Comparison of ENCODE assay signal across 27 cellular contexts in genomic region chr10:87634311-87634710, GRCh38.
"Had no signal": no experiment of that assay in that cellular context is flagged by ENCODE, and none has a peak within 500 bp of the region (broad histone marks: within the 10 kb centered on the region; RNA-seq: fewer than 3 reads in every experiment).

No MANE protein-coding gene starts in this region.

- H3K36me3 ChIP-seq: gastroesophageal sphincter, pancreas, stomach, suprapubic skin, tibial nerve had no signal

- H3K9me3 ChIP-seq: gastroesophageal sphincter, mucosa of descending colon, pancreas, psoas muscle, stomach, suprapubic skin had no signal

- H3K4me1 Mint-ChIP-seq: nephron progenitor cell had no signal

- H3K4me3 Mint-ChIP-seq: activated naive CD8-positive, alpha-beta T cell treated with anti-CD3 and anti-CD28 coated beads, Interleukin-2, amount 10 ng/mL, durations not matched to agents 7 days and 5 days; activated T-cell treated with anti-CD3 and anti-CD28 coated beads, Interleukin-2, amount 50 U/mL, for 4 hours; memory B cell; nephron progenitor cell; stimulated activated memory B cell treated with anti-CD40 and anti-IgM and Interleukin-4, amounts not matched to agents 10 μg/mL and 1 μg/mL and 100 μg/mL, for 72 hours; WTC11 had no signal

- H3K4me3 ChIP-seq: gastroesophageal sphincter, mucosa of descending colon, pancreas, psoas muscle, stomach, suprapubic skin, tibial nerve had no signal

- ATAC-seq: activated T-cell treated with anti-CD3 and anti-CD28 coated beads, Interleukin-2, amount 50 U/mL, for 4 hours; esophagus mucosa; gastroesophageal sphincter; left cardiac atrium; mucosa of descending colon; pancreas; psoas muscle; right cardiac atrium; stimulated activated memory B cell treated with anti-CD40 and anti-IgM and Interleukin-4, amounts not matched to agents 10 μg/mL and 1 μg/mL and 100 μg/mL, for 72 hours; WTC11 had no signal

- H3K27me3 ChIP-seq: gastroesophageal sphincter, pancreas, stomach, suprapubic skin, tibial nerve had no signal

- H3K27ac ChIP-seq: gastroesophageal sphincter, pancreas, psoas muscle, stomach, suprapubic skin, tibial nerve had no signal

- H3K27ac Mint-ChIP-seq: activated naive CD8-positive, alpha-beta T cell treated with anti-CD3 and anti-CD28 coated beads, Interleukin-2, amount 10 ng/mL, durations not matched to agents 7 days and 5 days; activated T-helper 2 cell treated with anti-CD3 and anti-CD28 coated beads, Interferon-gamma antibody, Interleukin-2, Interleukin-4, amounts not matched to agents 10 μg/mL and 5 μg/mL and 100 μg/mL, durations not matched to agents 14 hours and 24 hours and 36 hours; memory B cell; nephron progenitor cell; stimulated activated memory B cell treated with anti-CD40 and anti-IgM and Interleukin-4, amounts not matched to agents 10 μg/mL and 1 μg/mL and 100 μg/mL, for 72 hours; WTC11 had no signal

- H3K27me3 Mint-ChIP-seq: memory B cell; stimulated activated memory B cell treated with anti-CD40 and anti-IgM and Interleukin-4, amounts not matched to agents 10 μg/mL and 1 μg/mL and 100 μg/mL, for 72 hours had no signal

- H3K36me3 Mint-ChIP-seq: memory B cell; stimulated activated memory B cell treated with anti-CD40 and anti-IgM and Interleukin-4, amounts not matched to agents 10 μg/mL and 1 μg/mL and 100 μg/mL, for 72 hours had no signal

- DNase-seq: activated CD4-positive, alpha-beta T cell treated with anti-CD3 and anti-CD28 coated beads, Interleukin-2, amount 50 U/mL, for 4 hours; activated CD8-positive, alpha-beta memory T cell treated with anti-CD3 and anti-CD28 coated beads, Interleukin-2, amount 50 U/mL, for 48 hours; activated naive CD4-positive, alpha-beta T cell treated with Interleukin-2 at 50 U/mL for 16 hours; activated naive CD8-positive, alpha-beta T cell treated with anti-CD3 and anti-CD28 coated beads, Interleukin-2, amount 10 ng/mL, durations not matched to agents 7 days and 5 days; activated T-cell treated with anti-CD3 and anti-CD28 coated beads, Interleukin-2, amount 50 U/mL, for 4 hours; amygdala; dermis blood vessel endothelial cell; effector CD8-positive, alpha-beta T cell; head of caudate nucleus; hypothalamus; left cardiac atrium; mucosa of descending colon; nephron progenitor cell; pancreas; psoas muscle; right cardiac atrium; stimulated activated CD4-positive, alpha-beta T cell treated with anti-CD3 and anti-CD28 coated beads, Interleukin-15, amount 100 ng/mL, for 24 hours; stomach; T-helper 9 cell had no signal

- H3K4me1 ChIP-seq: gastroesophageal sphincter, pancreas, psoas muscle, suprapubic skin, tibial nerve had no signal
